9 cellular contexts compared by ENCODE assay signal in genomic region chr9:91071185-91071990, GRCh38.
A peak's percentile ranks its signal among the peaks of the same experiment; 100 is the strongest.
DNase-seq lines count a peak whose midpoint lies in the region; ATAC-seq and TF ChIP-seq lines count a peak whose summit lies in the region.
"Had no signal": no experiment of that assay in that cellular context is flagged by ENCODE, and none has a peak within 500 bp of the region (broad histone marks: within the 10 kb centered on the region; RNA-seq: fewer than 3 reads in every experiment).

No MANE protein-coding gene starts in this region.

- DNase-seq in BE2C (peak; percentile 44), SHP77 (lab: John Stamatoyannopoulos, UW) (peak; percentile 25 to 60), astrocyte of the spinal cord (ENCODE audit: low read depth, low spot score) (peak; percentile 86), osteocyte (ENCODE audit: extremely low spot score, unreplicated experiment) (no peak), MM.1S (no peak), middle frontal gyrus (ENCODE audit: extremely low spot score, low spot score) (no peak), GM20000 (ENCODE audit: low spot score) (no peak)

- H3K4me1 ChIP-seq in BE2C: peaks cover 8% of the 10 kb centered on the region; the same call in 1 of the 2 replicates
- peaks cover 13% of the 10 kb centered on the region; the same call in 1 of the 2 replicates for H3K4me1 ChIP-seq in MM.1S (ENCODE audit: low read length)

- H3K9me2 ChIP-seq in MM.1S (replicated peaks; ENCODE audit: insufficient read depth, low read length): no peaks in the 10 kb centered on the region

- H2AFZ ChIP-seq in MM.1S (ENCODE audit: low read length): no peak overlapping the region

- ATAC-seq in GM21528 (IDR thresholded peaks at IDR 0.05; ENCODE audit: low FRiP score, unreplicated experiment): no peak

- H3K36me3 Mint-ChIP-seq in osteocyte (ENCODE audit: unreplicated experiment): no peaks in the 10 kb centered on the region

- no peaks in the 10 kb centered on the region for H3K27me3 ChIP-seq in BE2C
- no peaks in the 10 kb centered on the region for H3K27me3 ChIP-seq in MM.1S (replicated peaks; ENCODE audit: insufficient read depth, low read length)

- TF ChIP-seq CTCF in BE2C (IDR thresholded peaks at IDR 0.05; ENCODE audit: low read depth, low read length) (no peak), astrocyte of the spinal cord (IDR thresholded peaks at IDR 0.05; ENCODE audit: low read depth, low read length) (no peak), osteocyte (IDR thresholded peaks at IDR 0.05) (no peak), MM.1S (IDR thresholded peaks at IDR 0.05; ENCODE audit: low read length) (no peak), GM20000 (IDR thresholded peaks at IDR 0.05; ENCODE audit: extremely low read depth, missing control alignments) (no peak)

- H3K4me3 ChIP-seq in BE2C (ENCODE audit: low read depth, low read length): no peak overlapping the region
- H3K4me3 ChIP-seq in astrocyte of the spinal cord (ENCODE audit: low read depth, low read length): no peak overlapping the region
- H3K4me3 ChIP-seq in MM.1S (ENCODE audit: low read length): no peak overlapping the region

- H4K20me1 ChIP-seq in MM.1S (ENCODE audit: insufficient read depth, low read length): no peaks in the 10 kb centered on the region

- H3K9ac ChIP-seq in MM.1S (ENCODE audit: low read length): no peak overlapping the region
- H3K9ac ChIP-seq: KMS-11 had no signal

- no peaks in the 10 kb centered on the region for H3K9me3 ChIP-seq in BE2C
- H3K9me3 ChIP-seq in MM.1S (replicated peaks; ENCODE audit: insufficient read depth, low read length): no peaks in the 10 kb centered on the region

- no peak overlapping the region for H3K4me2 ChIP-seq in MM.1S (ENCODE audit: low read depth, low read length)
- H3K4me2 ChIP-seq: KMS-11 had no signal

- no peak overlapping the region for H3K4me3 Mint-ChIP-seq in osteocyte (ENCODE audit: unreplicated experiment)

- in situ Hi-C loops in astrocyte of the spinal cord (cut with HindIII; ENCODE audit: low sequenced_read_pairs): no loop called here

- H3K79me2 ChIP-seq in MM.1S (ENCODE audit: low read length): no peaks in the 10 kb centered on the region

- H3K27ac ChIP-seq in MM.1S (ENCODE audit: low read length): no peak overlapping the region
- H3K27ac ChIP-seq: KMS-11 had no signal

- H3K27me3 Mint-ChIP-seq in osteocyte (ENCODE audit: unreplicated experiment): no peaks in the 10 kb centered on the region

- peaks cover 45% of the 10 kb centered on the region for H3K4me1 Mint-ChIP-seq in osteocyte (ENCODE audit: unreplicated experiment)

- no peaks in the 10 kb centered on the region for H3K36me3 ChIP-seq in BE2C
- no peaks in the 10 kb centered on the region for H3K36me3 ChIP-seq in MM.1S (replicated peaks; ENCODE audit: insufficient read depth, low read length)

- no peaks in the 10 kb centered on the region for H3K9me3 Mint-ChIP-seq in osteocyte (ENCODE audit: unreplicated experiment)

- H3F3A ChIP-seq in MM.1S (ENCODE audit: insufficient read depth, low read length): no peaks in the 10 kb centered on the region

- H3K27ac Mint-ChIP-seq in osteocyte (ENCODE audit: unreplicated experiment): peak overlapping the region; percentile 66

Comparison
In these comparisons a context has a peak if more than half of its experiments do, and no peak if none do; other contexts are left out.
1. DNase-seq: peak in BE2C (single experiment), SHP77 (2 of 2) and astrocyte of the spinal cord (single experiment); none in osteocyte (single experiment), MM.1S (single experiment), middle frontal gyrus (single experiment) and GM20000 (single experiment).